ENCODE assay signal across 8 cellular contexts in genomic region chr2:237966565-237967462, GRCh38.
DNase-seq lines count a peak whose midpoint lies in the region; ATAC-seq and TF ChIP-seq lines count a peak whose summit lies in the region.

A gene with protein sequence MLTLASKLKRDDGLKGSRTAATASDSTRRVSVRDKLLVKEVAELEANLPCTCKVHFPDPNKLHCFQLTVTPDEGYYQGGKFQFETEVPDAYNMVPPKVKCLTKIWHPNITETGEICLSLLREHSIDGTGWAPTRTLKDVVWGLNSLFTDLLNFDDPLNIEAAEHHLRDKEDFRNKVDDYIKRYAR (plus strand): TSS chr2:237967014. CDS start chr2:237973108, 6,094 bp downstream.

- peak within 1 kb of the TSS; percentile 90 for H3K27ac Mint-ChIP-seq in central memory CD8-positive, alpha-beta T cell (ENCODE audit: low read depth)

- DNase-seq in AG08396 (ENCODE audit: low spot score) (peak; percentile 99), NCI-H345 (lab: John Stamatoyannopoulos, UW) (peak; percentile 99), islet precursor cell (peak; percentile 98)
- peak; percentile 94 for DNase-seq in activated CD4-positive, CD25-positive, alpha-beta regulatory T cell treated with anti-CD3 and anti-CD28 coated beads, Interleukin-2, amount 50 U/mL, for 16 hours (ENCODE audit: low read depth, low spot score)
- DNase-seq in central memory CD8-positive, alpha-beta T cell (ENCODE audit: low spot score in 2 of 2) = peak; percentile 95 to 96
- DNase-seq in stimulated activated CD4-positive, alpha-beta T cell treated with anti-CD3 and anti-CD28 coated beads, Interleukin-12 subunit alpha, Interleukin-12 subunit beta, amount 100 ng/mL, for 48 hours (ENCODE audit: low read depth in 2 of 3, low spot score in 1 of 3) = peak; percentile 95 to 97 (median 96)

- ATAC-seq in HG03196 (IDR thresholded peaks at IDR 0.05; ENCODE audit: unreplicated experiment) = peak; percentile 96
- ATAC-seq in central memory CD8-positive, alpha-beta T cell (replicated peaks; ENCODE audit: extremely low read depth, poor library complexity, severe bottlenecking) = peak; percentile 98

- peaks cover 46% of the 10 kb centered on the region for H3K4me1 Mint-ChIP-seq in central memory CD8-positive, alpha-beta T cell

- TF ChIP-seq POLR2A in GM18951 (IDR thresholded peaks at IDR 0.05; ENCODE audit: extremely low read depth, insufficient read depth, insufficient read length) = peak; percentile 76

- H3K4me3 Mint-ChIP-seq in central memory CD8-positive, alpha-beta T cell = peak within 1 kb of the TSS; percentile 77

- H3K9me3 Mint-ChIP-seq in central memory CD8-positive, alpha-beta T cell = peaks cover 6% of the 10 kb centered on the region

- in situ Hi-C loops in GM18951 (cut with MboI; ENCODE audit: low sequenced_read_pairs, unreplicated experiment) = no loop called here

- H3K36me3 Mint-ChIP-seq in central memory CD8-positive, alpha-beta T cell (ENCODE audit: insufficient read depth) = peaks cover 11% of the 10 kb centered on the region

- no peaks in the 10 kb centered on the region for H3K27me3 Mint-ChIP-seq in central memory CD8-positive, alpha-beta T cell

Comparison
In these comparisons a context has a peak if more than half of its experiments do, and no peak if none do; other contexts are left out.
1. Peak in every context shown above with its lines: DNase-seq and ATAC-seq.